8 cellular contexts compared by ENCODE assay signal in the genomic region with DNA sequence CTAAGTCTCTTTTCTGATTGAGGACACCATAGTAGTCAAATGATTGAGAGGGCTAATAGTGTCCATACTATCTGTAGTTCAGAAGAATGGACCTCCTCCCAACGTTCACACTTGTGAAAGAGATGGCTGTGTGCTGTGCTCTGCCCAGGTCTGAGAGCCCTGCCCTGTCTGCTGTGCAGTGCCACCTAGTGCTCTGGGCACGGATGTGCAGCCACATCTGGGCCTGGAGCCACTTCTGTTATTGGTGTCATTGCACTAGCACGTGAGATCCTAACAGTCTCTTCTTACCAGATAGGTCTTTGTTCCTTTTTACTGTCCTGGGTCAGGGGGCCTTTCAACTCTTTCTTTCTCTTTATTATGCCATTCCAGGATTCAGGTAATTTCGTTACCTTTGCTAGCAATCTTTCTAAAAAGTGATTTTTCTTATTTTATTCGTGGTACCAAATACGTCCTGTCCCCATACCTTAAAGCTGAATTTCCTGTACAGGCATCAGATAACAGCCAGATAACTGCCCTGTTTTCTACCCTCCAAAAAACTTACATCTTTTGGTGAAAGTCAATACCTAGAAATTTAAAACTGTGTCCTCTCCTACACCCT. TPM values are rescaled to one million over a fixed set of nuclear protein-coding genes. Genes with fewer than 3 reads are reported as not detected.
DNase-seq lines count a peak whose midpoint lies in the region; ATAC-seq and TF ChIP-seq lines count a peak whose summit lies in the region.

No MANE protein-coding gene starts in this region.

- 23 to 43% (median 37%) methylated on average over 6 of the region's 6 CpGs for WGBS in heart left ventricle, 4 donors

- peaks cover 14 to 62% (median 39%) of the 10 kb centered on the region in 12 donors for H3K4me1 ChIP-seq in heart left ventricle
- H3K4me1 ChIP-seq in vagina = peaks cover 31% of the 10 kb centered on the region

- TF ChIP-seq POLR2A in heart left ventricle (IDR thresholded peaks at IDR 0.05) (no peak), vagina (IDR thresholded peaks at IDR 0.05) (no peak)

- DNase-seq in EH (ENCODE audit: low read depth) (peak; percentile 81), HFFc6 (peak; percentile 76), NCI-H1105 treated with DMSO at 0.1 percent for 48 hours (lab: John Stamatoyannopoulos, UW) (peak; percentile 78), SKM-1 treated with dmso at 0.1 percent for 144 hours (lab: John Stamatoyannopoulos, UW; ENCODE audit: unreplicated experiment) (peak; percentile 94), heart left ventricle (peak; percentile 81 to 91 (median 89)), putamen (ENCODE audit: low spot score) (peak; percentile 71), vagina (ENCODE audit: extremely low spot score in 2 of 2) (peak in 1 of 2 donors; percentile 94)
- DNase-seq in activated naive CD4-positive, alpha-beta T cell treated with anti-CD3 and anti-CD28 coated beads, Interleukin-2, amount 50 U/mL, for 72 hours (ENCODE audit: low spot score in 2 of 2) = peak; percentile 78 to 84

- TF ChIP-seq CTCF in HFFc6 (IDR thresholded peaks at IDR 0.05) (peak; percentile 93), heart left ventricle (IDR thresholded peaks at IDR 0.05) (peak; percentile 89 to 98 (median 94)), vagina (IDR thresholded peaks at IDR 0.05) (peak; percentile 78 to 94 (median 79))

- ATAC-seq in activated naive CD4-positive, alpha-beta T cell treated with anti-CD3 and anti-CD28 coated beads, Interleukin-2, amount 50 U/mL, for 72 hours = peak; percentile 99 to 100
- ATAC-seq in heart left ventricle = peak; percentile 87 to 94 (median 94)

- peaks cover 43% of the 10 kb centered on the region for H3K4me1 Mint-ChIP-seq in HFFc6 (ENCODE audit: low read depth)

- H3K9me3 ChIP-seq in heart left ventricle (no peaks in the 10 kb centered on the region), vagina (no peaks in the 10 kb centered on the region)

- no peaks in the 10 kb centered on the region for H3K27me3 Mint-ChIP-seq in HFFc6 (ENCODE audit: insufficient read depth)

- no peak overlapping the region for H3K4me3 ChIP-seq in heart left ventricle
- no peak overlapping the region for H3K4me3 ChIP-seq in vagina

- peak overlapping the region; percentile 33; the same call in 1 of the 2 replicates for H3K27ac Mint-ChIP-seq in HFFc6
- H3K27ac Mint-ChIP-seq in activated naive CD4-positive, alpha-beta T cell treated with anti-CD3 and anti-CD28 coated beads, Interleukin-2, amount 50 U/mL, for 72 hours = peak overlapping the region in 1 of 2 donors; percentile 19

- H3K27ac ChIP-seq in heart left ventricle = peak overlapping the region; percentile 33 to 78 (median 71)
- peak overlapping the region; percentile 76 for H3K27ac ChIP-seq in vagina

- H3K9me3 Mint-ChIP-seq in HFFc6 = no peaks in the 10 kb centered on the region
- no peaks in the 10 kb centered on the region for H3K9me3 Mint-ChIP-seq in activated naive CD4-positive, alpha-beta T cell treated with anti-CD3 and anti-CD28 coated beads, Interleukin-2, amount 50 U/mL, for 72 hours

- intact Hi-C loops in heart left ventricle (cut with DNase I) = loop anchor here (1.0 to 10.0 kb wide), 13 partner anchors 21 to 405 kb away; a partner anchor contains a TSS
- intact Hi-C loops in vagina (cut with DNase I) = loop anchor here (5.0 kb wide), 1 partner anchor 72 kb away; a partner anchor contains a TSS

- peaks cover 21% of the 10 kb centered on the region for H3K36me3 Mint-ChIP-seq in HFFc6 (ENCODE audit: low read depth)
- peaks cover 11 to 13% of the 10 kb centered on the region in 2 donors for H3K36me3 Mint-ChIP-seq in activated naive CD4-positive, alpha-beta T cell treated with anti-CD3 and anti-CD28 coated beads, Interleukin-2, amount 50 U/mL, for 72 hours

- H3K36me3 ChIP-seq in heart left ventricle (peaks cover 0 to 95% (median 85%) of the 10 kb centered on the region in 9 donors), vagina (peaks cover 0 to 45% of the 10 kb centered on the region in 2 donors)

- H3K4me3 Mint-ChIP-seq in HFFc6 = no peak overlapping the region

- H3K27me3 ChIP-seq in heart left ventricle (no peaks in the 10 kb centered on the region), vagina (no peaks in the 10 kb centered on the region)

RNA-seq across cellular contexts. Expression of a gene that starts 21.7 kb away (rescaled TPM):
- total RNA-seq in HFFc6 (2021; fragmentation: NEBNext Ultra II Directional; extraction: Animal tissue kit (Norgen Biotek cat#: 25700)) = 10 to 100 TPM; 33.6 to 43.8 (median 36.4) TPM
- total RNA-seq in activated naive CD4-positive, alpha-beta T cell treated with anti-CD3 and anti-CD28 coated beads, Interleukin-2, amount 50 U/mL, for 72 hours = 10 to 100 TPM; 58.2 to 64.9 TPM
- total RNA-seq in heart left ventricle = 10 to 100 TPM; 19.6 to 33.2 (median 30.7) TPM
- polyA plus RNA-seq in heart left ventricle = 10 to 100 TPM; 21.9 to 41.8 TPM
- total RNA-seq in vagina = 45.9 TPM

RNA-seq across cellular contexts. Expression of a gene that starts 25.7 kb away (rescaled TPM):
- total RNA-seq in HFFc6 (2021; fragmentation: NEBNext Ultra II Directional; extraction: Animal tissue kit (Norgen Biotek cat#: 25700)) = 1 to 10 TPM; 5.0 to 7.0 (median 6.1) TPM
- total RNA-seq in activated naive CD4-positive, alpha-beta T cell treated with anti-CD3 and anti-CD28 coated beads, Interleukin-2, amount 50 U/mL, for 72 hours = 1 to 10 TPM; 7.0 to 8.3 TPM
- total RNA-seq in heart left ventricle (10 to 100 TPM in 5 of 9 donors, 1 to 10 TPM in 4; 7.9 to 37.1 (median 10.3) TPM), vagina (31.4 TPM)
- polyA plus RNA-seq in heart left ventricle = 10 to 100 TPM; 18.4 to 29.4 TPM
